18 cellular contexts compared by ENCODE assay signal in the genomic region with DNA sequence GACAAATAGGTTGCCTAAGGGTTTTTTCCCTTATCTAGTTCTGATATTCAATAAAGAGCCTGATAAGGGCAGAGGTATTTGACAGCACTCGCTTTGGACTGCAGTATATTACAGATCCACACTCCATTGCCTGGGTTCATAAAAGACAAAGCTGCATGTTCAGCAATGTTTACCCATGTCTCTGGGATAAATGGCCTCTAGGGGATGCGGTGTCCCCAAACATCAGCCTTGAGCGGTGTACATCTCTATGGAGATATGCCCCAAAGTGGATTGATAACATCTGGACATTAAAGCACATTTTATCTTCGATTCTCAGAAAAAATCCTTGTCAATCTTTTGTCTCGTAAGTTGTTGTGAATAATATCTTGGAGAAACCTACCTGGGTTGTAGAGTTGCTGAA.
"Had no signal": no experiment of that assay in that cellular context is flagged by ENCODE, and none has a peak within 500 bp of the region (broad histone marks: within the 10 kb centered on the region; RNA-seq: fewer than 3 reads in every experiment).

No MANE protein-coding gene starts in this region.

- H3K27ac ChIP-seq: hepatocyte, spleen, tibial artery, upper lobe of left lung, uterus had no signal

- ATAC-seq: left colon; sciatic nerve; stimulated activated memory B cell treated with anti-CD40 and anti-IgM and Interleukin-4, amounts not matched to agents 10 μg/mL and 1 μg/mL and 100 μg/mL, for 72 hours had no signal

- DNase-seq: effector CD4-positive, alpha-beta T cell; foreskin melanocyte; head of caudate nucleus; left colon; mesendoderm; naive B cell; nephron progenitor cell; spleen; stimulated activated CD4-positive, alpha-beta T cell treated with anti-CD3 and anti-CD28 coated beads, Interleukin-15, amount 100 ng/mL, for 24 hours; stimulated activated CD4-positive, alpha-beta T cell treated with anti-CD3 and anti-CD28 coated beads, Interleukin-1b, Interleukin-23, amount 100 ng/mL, for 48 hours; stimulated activated CD4-positive, alpha-beta T cell treated with anti-CD3 and anti-CD28 coated beads, Interleukin-4, amount 100 ng/mL, for 24 hours; tibial artery; upper lobe of left lung; uterus had no signal

- H3K4me3 Mint-ChIP-seq: naive B cell; nephron progenitor cell; stimulated activated memory B cell treated with anti-CD40 and anti-IgM and Interleukin-4, amounts not matched to agents 10 μg/mL and 1 μg/mL and 100 μg/mL, for 72 hours; stimulated activated naive CD8-positive, alpha-beta T cell treated with anti-CD3 and anti-CD28 coated beads, Interleukin-15, Interleukin-2, amounts not matched to agents 100 ng/mL and 50 ng/mL, for 24 hours had no signal

- H3K36me3 Mint-ChIP-seq: naive B cell; stimulated activated memory B cell treated with anti-CD40 and anti-IgM and Interleukin-4, amounts not matched to agents 10 μg/mL and 1 μg/mL and 100 μg/mL, for 72 hours had no signal

- H3K4me1 Mint-ChIP-seq: naive B cell; stimulated activated memory B cell treated with anti-CD40 and anti-IgM and Interleukin-4, amounts not matched to agents 10 μg/mL and 1 μg/mL and 100 μg/mL, for 72 hours had no signal

- H3K27ac Mint-ChIP-seq: naive B cell; nephron progenitor cell; stimulated activated memory B cell treated with anti-CD40 and anti-IgM and Interleukin-4, amounts not matched to agents 10 μg/mL and 1 μg/mL and 100 μg/mL, for 72 hours; stimulated activated naive CD8-positive, alpha-beta T cell treated with anti-CD3 and anti-CD28 coated beads, Interleukin-15, Interleukin-2, amounts not matched to agents 100 ng/mL and 50 ng/mL, for 24 hours had no signal

- H3K27me3 Mint-ChIP-seq: naive B cell; stimulated activated memory B cell treated with anti-CD40 and anti-IgM and Interleukin-4, amounts not matched to agents 10 μg/mL and 1 μg/mL and 100 μg/mL, for 72 hours; stimulated activated naive CD8-positive, alpha-beta T cell treated with anti-CD3 and anti-CD28 coated beads, Interleukin-15, Interleukin-2, amounts not matched to agents 100 ng/mL and 50 ng/mL, for 24 hours had no signal
